ENCODE assay signal across 11 cellular contexts in the genomic region with DNA sequence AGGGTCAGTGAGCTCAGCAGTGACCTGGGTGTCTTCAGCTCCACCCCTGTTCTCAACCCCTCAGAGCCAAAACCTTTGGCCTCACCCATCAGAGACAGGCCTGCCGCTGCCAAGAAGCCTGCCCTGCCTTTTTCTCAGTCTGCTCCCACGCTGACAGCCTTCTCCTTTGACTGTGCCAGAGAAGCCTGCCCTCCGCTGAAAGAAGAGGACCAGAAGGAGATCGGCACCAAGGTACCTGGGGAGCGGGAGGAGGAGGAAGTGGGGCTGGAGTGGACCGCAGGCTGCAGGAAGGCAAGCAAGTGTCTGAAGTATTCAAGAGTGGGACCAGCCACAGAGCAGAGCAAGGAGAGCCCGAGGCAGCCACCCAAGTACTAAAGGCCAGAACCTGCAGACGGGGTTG. TPM values are rescaled to one million over a fixed set of nuclear protein-coding genes. Genes with fewer than 3 reads are reported as not detected.
DNase-seq lines count a peak whose midpoint lies in the region; ATAC-seq lines count a peak whose summit lies in the region.
"Had no signal": no experiment of that assay in that cellular context is flagged by ENCODE, and none has a peak within 500 bp of the region (broad histone marks: within the 10 kb centered on the region; RNA-seq: fewer than 3 reads in every experiment).

No MANE protein-coding gene starts in this region.

- ATAC-seq in activated CD4-positive, alpha-beta T cell treated with anti-CD3 and anti-CD28 coated beads for 36 hours, result peak; percentile 14
- ATAC-seq in naive B cell (ENCODE audit: low read depth in 2 of 2), result no peak

- no peaks in the 10 kb centered on the region for H3K9me3 Mint-ChIP-seq in activated CD4-positive, alpha-beta T cell treated with anti-CD3 and anti-CD28 coated beads for 36 hours (ENCODE audit: low read depth)
- H3K9me3 Mint-ChIP-seq in activated naive CD4-positive, alpha-beta T cell treated with anti-CD3 and anti-CD28 coated beads for 36 hours, result no peaks in the 10 kb centered on the region
- no peaks in the 10 kb centered on the region for H3K9me3 Mint-ChIP-seq in naive B cell

- H3K27ac Mint-ChIP-seq in activated CD4-positive, alpha-beta T cell treated with anti-CD3 and anti-CD28 coated beads for 36 hours, result peak overlapping the region; percentile 94
- peak overlapping the region; percentile 90 for H3K27ac Mint-ChIP-seq in activated naive CD4-positive, alpha-beta T cell treated with anti-CD3 and anti-CD28 coated beads for 36 hours
- H3K27ac Mint-ChIP-seq in naive B cell, result peak overlapping the region; percentile 63 to 96 (median 88)

- H3K36me3 Mint-ChIP-seq in activated CD4-positive, alpha-beta T cell treated with anti-CD3 and anti-CD28 coated beads for 36 hours (ENCODE audit: low read depth), result no peaks in the 10 kb centered on the region
- H3K36me3 Mint-ChIP-seq in activated naive CD4-positive, alpha-beta T cell treated with anti-CD3 and anti-CD28 coated beads for 36 hours (ENCODE audit: low read depth), result no peaks in the 10 kb centered on the region
- H3K36me3 Mint-ChIP-seq in naive B cell, result no peaks in the 10 kb centered on the region

- H3K4me3 ChIP-seq in thymus (ENCODE audit: low read length), result no peak overlapping the region
- H3K4me3 ChIP-seq: thyroid gland had no signal

- H3K27ac ChIP-seq in thymus (ENCODE audit: low read depth), result peak overlapping the region; percentile 91
- H3K27ac ChIP-seq: thyroid gland had no signal

- peak; percentile 59 for DNase-seq in activated CD4-positive, alpha-beta T cell treated with anti-CD3 and anti-CD28 coated beads for 36 hours
- no peak for DNase-seq in activated CD4-positive, alpha-beta T cell treated with anti-CD3 and anti-CD28 coated beads for 1 hour
- peak; percentile 44 for DNase-seq in activated naive CD4-positive, alpha-beta T cell treated with anti-CD3 and anti-CD28 coated beads for 36 hours
- no peak for DNase-seq in naive B cell
- no peak for DNase-seq in Ammon's horn (ENCODE audit: low spot score)
- DNase-seq in HuH-7.5 (ENCODE audit: low spot score), result no peak
- DNase-seq in cortex of kidney (lab: John Stamatoyannopoulos, UW), result no peak
- DNase-seq: midbrain, SHP77 had no signal

- peaks cover 84% of the 10 kb centered on the region for H3K4me1 Mint-ChIP-seq in activated CD4-positive, alpha-beta T cell treated with anti-CD3 and anti-CD28 coated beads for 36 hours
- peaks cover 82% of the 10 kb centered on the region for H3K4me1 Mint-ChIP-seq in activated naive CD4-positive, alpha-beta T cell treated with anti-CD3 and anti-CD28 coated beads for 36 hours (ENCODE audit: low read depth)
- peaks cover 37 to 46% (median 43%) of the 10 kb centered on the region in 3 donors for H3K4me1 Mint-ChIP-seq in naive B cell

- no peaks in the 10 kb centered on the region for H3K27me3 ChIP-seq in thymus (ENCODE audit: control insufficient read depth, insufficient read depth)
- H3K27me3 ChIP-seq: thyroid gland had no signal

- H3K27me3 Mint-ChIP-seq in activated CD4-positive, alpha-beta T cell treated with anti-CD3 and anti-CD28 coated beads for 36 hours, result no peaks in the 10 kb centered on the region
- H3K27me3 Mint-ChIP-seq in activated naive CD4-positive, alpha-beta T cell treated with anti-CD3 and anti-CD28 coated beads for 36 hours (ENCODE audit: low read depth), result no peaks in the 10 kb centered on the region
- H3K27me3 Mint-ChIP-seq in naive B cell, result peaks cover 0 to 17% (median 7%) of the 10 kb centered on the region in 3 donors

- H3K4me3 Mint-ChIP-seq in activated CD4-positive, alpha-beta T cell treated with anti-CD3 and anti-CD28 coated beads for 36 hours, result peak overlapping the region; percentile 75
- peak overlapping the region; percentile 80 for H3K4me3 Mint-ChIP-seq in activated naive CD4-positive, alpha-beta T cell treated with anti-CD3 and anti-CD28 coated beads for 36 hours
- H3K4me3 Mint-ChIP-seq in naive B cell, result peak overlapping the region in 7 of 8 donors; percentile 50 to 83 (median 69)

- CTCF ChIA-PET in activated CD4-positive, alpha-beta T cell treated with anti-CD3 and anti-CD28 coated beads for 36 hours (lab: Charles Lee), result interaction anchor here (0.6 to 1.0 kb wide), 5 partner anchors 13 to 328 kb away, joined by 3 to 5 read pairs (median 3); no protein-coding TSS in a partner anchor
- CTCF ChIA-PET in activated naive CD4-positive, alpha-beta T cell treated with anti-CD3 and anti-CD28 coated beads for 36 hours (lab: Charles Lee), result interaction anchor here (1.8 kb wide), 1 partner anchor 194 kb away, joined by 7 read pairs; no protein-coding TSS in a partner anchor

- WGBS in thymus, result 52% methylated on average over 8 of the region's 8 CpGs

- H3K9me3 ChIP-seq in thymus (ENCODE audit: control insufficient read depth), result no peaks in the 10 kb centered on the region
- H3K9me3 ChIP-seq: thyroid gland had no signal

- H3K4me1 ChIP-seq in thymus (ENCODE audit: control insufficient read depth, insufficient read depth, low read length), result peaks cover 70% of the 10 kb centered on the region

- H3K36me3 ChIP-seq in thymus (ENCODE audit: control insufficient read depth, insufficient read depth), result no peaks in the 10 kb centered on the region
- H3K36me3 ChIP-seq: thyroid gland had no signal

- intact Hi-C loops in activated CD4-positive, alpha-beta T cell treated with anti-CD3 and anti-CD28 coated beads for 36 hours (cut with DNase I, micrococcal nuclease), result loop anchor here (2.0 to 5.0 kb wide), 8 partner anchors 56 to 447 kb away; a partner anchor contains a TSS
- intact Hi-C loops in activated naive CD4-positive, alpha-beta T cell treated with anti-CD3 and anti-CD28 coated beads for 36 hours (cut with micrococcal nuclease), result loop anchor here (2.0 to 10.0 kb wide), 7 partner anchors 44 to 1130 kb away; a partner anchor contains a TSS

- POLR2A ChIA-PET in activated CD4-positive, alpha-beta T cell treated with anti-CD3 and anti-CD28 coated beads for 36 hours (lab: Charles Lee), result interaction anchor here (0.6 kb wide), 1 partner anchor 64 kb away, joined by 5 read pairs; no protein-coding TSS in a partner anchor

RNA-seq across cellular contexts. Expression of a gene that starts 33.2 kb away (rescaled TPM):
- 1 to 10 TPM; 2.7 to 3.3 TPM for total RNA-seq in activated CD4-positive, alpha-beta T cell treated with anti-CD3 and anti-CD28 coated beads for 36 hours
- 1 to 10 TPM; 1.2 to 2.0 TPM for total RNA-seq in activated naive CD4-positive, alpha-beta T cell treated with anti-CD3 and anti-CD28 coated beads for 36 hours
- polyA plus RNA-seq in naive B cell (ENCODE audit: low read depth in 6 of 6) (under 1 TPM in 1 of 6 donors, not detected in 5; 0.14 TPM), thymus (3.3 TPM)

RNA-seq across cellular contexts. Expression of a gene that starts 60.0 kb away (rescaled TPM):
- total RNA-seq in activated CD4-positive, alpha-beta T cell treated with anti-CD3 and anti-CD28 coated beads for 36 hours, result not detected
- not detected for total RNA-seq in activated naive CD4-positive, alpha-beta T cell treated with anti-CD3 and anti-CD28 coated beads for 36 hours
- not detected for polyA plus RNA-seq in naive B cell (ENCODE audit: low read depth in 6 of 6)
- polyA plus RNA-seq in thymus, result 0.02 TPM

Comparison
In these comparisons a context has a peak if more than half of its experiments do, and no peak if none do; other contexts are left out.
1. DNase-seq: peak in activated CD4-positive, alpha-beta T cell treated with anti-CD3 and anti-CD28 coated beads for 36 hours (single experiment) and activated naive CD4-positive, alpha-beta T cell treated with anti-CD3 and anti-CD28 coated beads for 36 hours (single experiment); none in activated CD4-positive, alpha-beta T cell treated with anti-CD3 and anti-CD28 coated beads for 1 hour (single experiment), naive B cell (single experiment), Ammon's horn (single experiment), HuH-7.5 (single experiment) and cortex of kidney (single experiment).
2. Peak in every context shown above with its lines, with median percentiles within 50 percentile points of each other: H3K27ac Mint-ChIP-seq and H3K4me3 Mint-ChIP-seq.